27 cellular contexts compared by ENCODE assay signal in genomic region chr18:65547046-65547445, GRCh38.
DNase-seq lines count a peak whose midpoint lies in the region; ATAC-seq and TF ChIP-seq lines count a peak whose summit lies in the region.
"Had no signal": no experiment of that assay in that cellular context is flagged by ENCODE, and none has a peak within 500 bp of the region (broad histone marks: within the 10 kb centered on the region; RNA-seq: fewer than 3 reads in every experiment).

No MANE protein-coding gene starts in this region.

- DNase-seq in DMS 273 (lab: John Stamatoyannopoulos, UW; ENCODE audit: unreplicated experiment) (peak; percentile 17), DMS 273 treated with DMSO at 0.1 percent for 48 hours (lab: John Stamatoyannopoulos, UW) (no peak), Ammon's horn (ENCODE audit: low spot score) (peak; percentile 29), NB4 (ENCODE audit: low read depth) (peak; percentile 8), epithelial cell of esophagus (ENCODE audit: low read depth) (peak; percentile 17), dorsolateral prefrontal cortex (no peak), COLO668 (lab: John Stamatoyannopoulos, UW; ENCODE audit: unreplicated experiment) (no peak)
- DNase-seq: BE2C; DND-41; HCEC 1CT; MV-4-11; NCI-H1105 treated with DMSO at 0.1 percent for 48 hours; NCI-H146; NCI-H2029; NCI-H2227 treated with DMSO at 0.1 percent for 48 hours; NCI-H510A treated with DMSO at 0.1 percent for 48 hours; NCI-H774; NK-92 treated with Interleukin-12 subunit alpha and Interleukin-12 subunit beta, amount 100 ng/mL, for 24 hours; SHP77; SW 1271 had no signal

- no peak for TF ChIP-seq POLR2A in NB4 (IDR thresholded peaks at IDR 0.05; ENCODE audit: extremely low read depth, insufficient read length)

- H3K27ac ChIP-seq in dorsolateral prefrontal cortex = no peak overlapping the region
- H3K27ac ChIP-seq: 22Rv1, HL-60, KMS-11, RWPE1, SK-N-MC had no signal

- no peak for TF ChIP-seq CTCF in NB4 (IDR thresholded peaks at IDR 0.05; ENCODE audit: low read depth, low read length)
- TF ChIP-seq CTCF in epithelial cell of esophagus (IDR thresholded peaks at IDR 0.05; ENCODE audit: insufficient read depth, low read depth, low read length, missing control alignments) = no peak
- no peak for TF ChIP-seq CTCF in dorsolateral prefrontal cortex (IDR thresholded peaks at IDR 0.05 in 54 of 56, conservative IDR thresholded peaks at IDR 0.05 in 2 of 56; ENCODE audit: low read depth in 1 of 56, partially characterized antibody in 56 of 56)

- no peaks in the 10 kb centered on the region for H3K27me3 ChIP-seq in dorsolateral prefrontal cortex
- H3K27me3 ChIP-seq: BE2C had no signal

- intact Hi-C loops in dorsolateral prefrontal cortex (cut with DNase I) = no loop called here

- H3K4me3 ChIP-seq in NB4 (ENCODE audit: low read depth, low read length) (no peak overlapping the region), epithelial cell of esophagus (ENCODE audit: low read length) (no peak overlapping the region), dorsolateral prefrontal cortex (no peak overlapping the region)
- H3K4me3 ChIP-seq: SK-N-MC had no signal

- no peak for ATAC-seq in HG02870 (IDR thresholded peaks at IDR 0.05; ENCODE audit: unreplicated experiment)
- ATAC-seq: Panc1 had no signal

Comparison
In these comparisons a context has a peak if more than half of its experiments do, and no peak if none do; other contexts are left out.
1. DNase-seq: peak in DMS 273 (single experiment), Ammon's horn (single experiment), NB4 (single experiment) and epithelial cell of esophagus (single experiment); none in DMS 273 treated with DMSO at 0.1 percent for 48 hours (single experiment), dorsolateral prefrontal cortex (0 of 10) and COLO668 (single experiment).